In the genomic region with DNA sequence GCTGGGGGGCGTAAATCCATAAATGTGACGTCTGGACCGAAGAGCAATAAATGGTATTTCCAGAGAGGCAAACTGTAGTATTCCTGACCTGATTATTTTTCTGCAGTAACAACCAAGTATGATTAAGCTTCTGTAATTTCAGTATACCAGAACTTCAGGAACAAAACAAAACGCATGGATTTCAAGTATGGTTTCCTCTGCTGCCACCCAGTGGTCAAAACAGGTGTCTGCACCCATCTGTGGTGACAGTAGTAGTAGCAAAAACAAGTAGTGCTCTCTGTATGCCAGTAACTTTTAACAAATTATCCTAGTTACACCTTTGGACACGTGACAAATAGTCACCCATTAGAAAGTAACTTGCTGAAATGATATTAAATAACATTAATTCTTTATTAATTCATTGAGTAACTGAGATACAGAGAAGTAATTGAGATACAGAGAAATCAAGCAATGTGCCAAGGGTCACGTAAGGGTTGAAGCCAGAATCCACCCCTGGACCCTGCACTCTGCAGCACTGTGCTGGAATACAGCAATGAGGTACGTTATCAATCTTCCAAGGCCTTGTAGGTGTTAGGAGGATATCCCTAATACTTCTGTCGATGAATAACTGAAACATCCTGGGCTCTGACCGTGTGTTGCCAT, we compare ENCODE assay signal across 1 cellular context.
TF ChIP-seq lines count a peak whose summit lies in the region.

No MANE protein-coding gene starts in this region.

TF ChIP-seq in IMR-90, 13 proteins besides CTCF, POLR2A, EP300 and RAD21:
- TF ChIP-seq CEBPB (IDR thresholded peaks at IDR 0.05; ENCODE audit: low read depth, low read length) (no peak), SMC3 (IDR thresholded peaks at IDR 0.05; ENCODE audit: low read depth, low read length) (peak; percentile 86), RCOR1 (IDR thresholded peaks at IDR 0.05; ENCODE audit: insufficient replicate concordance, low read length) (no peak)
